14 cellular contexts compared by ENCODE assay signal in the genomic region with DNA sequence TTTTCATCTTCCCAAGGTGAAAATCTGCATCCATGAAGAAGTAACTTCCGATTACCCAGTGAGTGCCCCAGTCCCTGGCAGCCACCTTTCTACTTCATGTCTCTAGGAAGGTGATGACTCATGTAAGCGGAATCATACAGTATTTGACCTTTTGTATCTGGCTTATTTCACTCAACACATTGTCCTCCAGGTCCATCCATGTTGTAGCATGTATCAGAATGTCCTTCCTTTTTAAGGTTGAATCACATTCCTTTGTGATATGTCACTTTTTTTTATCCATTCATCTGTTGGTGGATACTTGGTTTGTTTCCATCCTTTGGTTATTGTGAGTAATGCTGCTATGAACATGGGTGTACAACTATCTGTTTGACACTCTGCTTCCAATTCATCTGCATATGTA.
DNase-seq lines count a peak whose midpoint lies in the region; ATAC-seq, FAIRE-seq and TF ChIP-seq lines count a peak whose summit lies in the region.
"Had no signal": no experiment of that assay in that cellular context is flagged by ENCODE, and none has a peak within 500 bp of the region (broad histone marks: within the 10 kb centered on the region; RNA-seq: fewer than 3 reads in every experiment).

No MANE protein-coding gene starts in this region.

- TF ChIP-seq CTCF in endothelial cell of umbilical vein (IDR thresholded peaks at IDR 0.05; ENCODE audit: extremely low read depth in 1 of 2, insufficient read depth in 1 of 2, low read depth in 1 of 2, low read length in 2 of 2) (no peak), left lung (IDR thresholded peaks at IDR 0.05) (no peak)

- FAIRE-seq in RCC 7860 (lab: Jason Lieb, UNC) (peak; percentile 69), endothelial cell of umbilical vein (lab: Jason Lieb, UNC) (peak; percentile 97)

- intact Hi-C loops in endothelial cell of umbilical vein (cut with micrococcal nuclease) (loop anchor here (1.0 to 10.0 kb wide), 2 partner anchors 18 to 335 kb away; no protein-coding TSS in a partner anchor), left lung (cut with DNase I) (no loop called here)

- no peak for TF ChIP-seq POLR2A in endothelial cell of umbilical vein (IDR thresholded peaks at IDR 0.05; ENCODE audit: low read depth, low read length)

- CTCF ChIA-PET in endothelial cell of umbilical vein (lab: Charles Lee): no interaction called here

- no TSS peak for BruUV-seq in endothelial cell of umbilical vein (replicated peaks; lab: Mats Ljungman, UMichigan)

- ATAC-seq in left lung: peak; percentile 44
- no peak for ATAC-seq in GM19328 (IDR thresholded peaks at IDR 0.05; ENCODE audit: unreplicated experiment)
- no peak for ATAC-seq in left lobe of liver
- ATAC-seq: CD8-positive, alpha-beta T cell; Panc1 had no signal

- DNase-seq in GM04503 (ENCODE audit: low read depth) (peak; percentile 60), RCC 7860 (ENCODE audit: low spot score) (peak; percentile 78), endothelial cell of umbilical vein (ENCODE audit: low read depth, low spot score) (peak; percentile 89), left lung (no peak), SHP77 treated with DMSO at 0.1 percent for 48 hours (lab: John Stamatoyannopoulos, UW) (no peak), left lobe of liver (ENCODE audit: low spot score) (no peak), epidermal melanocyte (ENCODE audit: insufficient read length, low spot score) (no peak)
- DNase-seq: CD8-positive, alpha-beta T cell; effector memory CD4-positive, alpha-beta T cell; NCI-H1048; NCI-H446; substantia nigra had no signal

- POLR2A ChIA-PET in endothelial cell of umbilical vein (lab: Charles Lee): no interaction called here

- no peak overlapping the region for H3K4me2 ChIP-seq in endothelial cell of umbilical vein (ENCODE audit: insufficient read depth, low read length)

- no peak overlapping the region for H2AFZ ChIP-seq in endothelial cell of umbilical vein (ENCODE audit: low read depth, low read length)

- H4K20me1 ChIP-seq in endothelial cell of umbilical vein (replicated peaks; ENCODE audit: control insufficient read depth, extremely low read depth, insufficient read depth, low read length): no peaks in the 10 kb centered on the region

- peaks cover 24% of the 10 kb centered on the region for H3K4me1 ChIP-seq in endothelial cell of umbilical vein (ENCODE audit: control insufficient read depth, extremely low read depth, insufficient read depth, low read length)
- peaks cover 0 to 9% of the 10 kb centered on the region in 2 donors for H3K4me1 ChIP-seq in left lung

- no peaks in the 10 kb centered on the region for H3K36me3 ChIP-seq in endothelial cell of umbilical vein (ENCODE audit: control insufficient read depth in 2 of 2, extremely low read depth in 1 of 2, insufficient read depth in 2 of 2, low read length in 2 of 2)
- H3K36me3 ChIP-seq in left lung: no peaks in the 10 kb centered on the region

- H3K9me3 ChIP-seq in endothelial cell of umbilical vein (replicated peaks; ENCODE audit: control insufficient read depth, insufficient read depth, low read length) (no peaks in the 10 kb centered on the region), left lung (no peaks in the 10 kb centered on the region)

- dilution Hi-C loops in endothelial cell of umbilical vein (cut with MboI; ENCODE audit: extremely low pct_ligation_motif_present, low sequenced_read_pairs): no loop called here

- H3K79me2 ChIP-seq in endothelial cell of umbilical vein (ENCODE audit: control insufficient read depth, insufficient read depth, low read length): no peaks in the 10 kb centered on the region

- no peaks in the 10 kb centered on the region for H3K27me3 ChIP-seq in endothelial cell of umbilical vein (ENCODE audit: control insufficient read depth in 2 of 2, insufficient read depth in 2 of 2, low read length in 2 of 2)
- H3K27me3 ChIP-seq in left lung: no peaks in the 10 kb centered on the region

- H3K4me3 ChIP-seq in endothelial cell of umbilical vein (replicated peaks in 1 of 3; ENCODE audit: insufficient read depth in 1 of 3, low read depth in 1 of 3, low read length in 3 of 3): no peak overlapping the region
- H3K4me3 ChIP-seq in left lung: no peak overlapping the region

- H3K9ac ChIP-seq in endothelial cell of umbilical vein (replicated peaks; ENCODE audit: extremely low read depth, insufficient read depth, low read length): no peak overlapping the region

- H3K9me1 ChIP-seq in endothelial cell of umbilical vein (replicated peaks; ENCODE audit: control insufficient read depth, extremely low read depth, insufficient read depth, low read length): no peaks in the 10 kb centered on the region

- peak overlapping the region; percentile 81 for H3K27ac ChIP-seq in endothelial cell of umbilical vein (ENCODE audit: insufficient read depth, low read depth, low read length)
- H3K27ac ChIP-seq in left lung: no peak overlapping the region

TF ChIP-seq in endothelial cell of umbilical vein, 7 proteins besides CTCF, POLR2A, EP300 and RAD21:
- TF ChIP-seq POLR2AphosphoS5 (IDR thresholded peaks at IDR 0.05; ENCODE audit: insufficient read depth, low read depth, low read length) (peak; percentile 67), FOS (IDR thresholded peaks at IDR 0.05; ENCODE audit: borderline replicate concordance, insufficient read depth, low read length) (peak; percentile 98), JUN (IDR thresholded peaks at IDR 0.05; ENCODE audit: borderline replicate concordance, insufficient read depth, insufficient read length, low read depth) (peak; percentile 98), MYC (IDR thresholded peaks at IDR 0.05; ENCODE audit: low read depth, low read length) (no peak), EZH2 (IDR thresholded peaks at IDR 0.05; ENCODE audit: borderline replicate concordance, low read depth, low read length, severe bottlenecking) (no peak), GATA2 (IDR thresholded peaks at IDR 0.05; ENCODE audit: insufficient read depth, insufficient read length, low read depth, low read length) (peak; percentile 86)
- TF ChIP-seq, protein P1, sequence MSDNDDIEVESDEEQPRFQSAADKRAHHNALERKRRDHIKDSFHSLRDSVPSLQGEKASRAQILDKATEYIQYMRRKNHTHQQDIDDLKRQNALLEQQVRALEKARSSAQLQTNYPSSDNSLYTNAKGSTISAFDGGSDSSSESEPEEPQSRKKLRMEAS (IDR thresholded peaks at IDR 0.05; ENCODE audit: insufficient read depth, insufficient read length): no peak

Comparison
In these comparisons a context has a peak if more than half of its experiments do, and no peak if none do; other contexts are left out.
1. DNase-seq: peak in GM04503 (single experiment), RCC 7860 (single experiment) and endothelial cell of umbilical vein (single experiment); none in left lung (0 of 2), SHP77 treated with DMSO at 0.1 percent for 48 hours (single experiment), left lobe of liver (single experiment) and epidermal melanocyte (single experiment).